Comparison of ENCODE assay signal across 8 cellular contexts in genomic region chr6:2971420-2972218, GRCh38. TPM values are rescaled to one million over a fixed set of nuclear protein-coding genes. Genes with fewer than 3 reads are reported as not detected.
DNase-seq lines count a peak whose midpoint lies in the region; ATAC-seq and TF ChIP-seq lines count a peak whose summit lies in the region.

TSS of gene SERPINB6 (minus strand) at chr6:2971567. CDS start at chr6:2959332, 12,235 bp downstream.

- no peaks in the 10 kb centered on the region for H3K27me3 ChIP-seq in PC-3 (ENCODE audit: low read length)
- H3K27me3 ChIP-seq in esophagus squamous epithelium = no peaks in the 10 kb centered on the region

- H3K27ac ChIP-seq in PC-3 (ENCODE audit: low read length) (peak within 1 kb of the TSS; percentile 80), esophagus squamous epithelium (peak within 1 kb of the TSS; percentile 90 to 99 (median 96))

- CTCF ChIA-PET in PC-3 (lab: Charles Lee) = interaction anchor here (0.6 kb wide), 1 partner anchor 186 kb away, joined by 9 read pairs; the partner anchor contains the start of gene TUBB2A

- H3K9me3 Mint-ChIP-seq in activated T-helper 17 cell treated with anti-CD3 and anti-CD28 coated beads, Interleukin-2, amount 50 U/mL, for 72 hours = no peaks in the 10 kb centered on the region
- H3K9me3 Mint-ChIP-seq in stimulated activated naive CD8-positive, alpha-beta T cell treated with anti-CD3 and anti-CD28 coated beads, Interleukin-15, amount 100 ng/mL, for 72 hours = no peaks in the 10 kb centered on the region

- TF ChIP-seq POLR2A in esophagus squamous epithelium (IDR thresholded peaks at IDR 0.05) = peak in 1 of 4 donors; percentile 23

- peaks cover 32% of the 10 kb centered on the region for H3K4me1 ChIP-seq in PC-3 (ENCODE audit: insufficient read depth, low read length)
- peaks cover 0 to 52% (median 6%) of the 10 kb centered on the region in 3 donors for H3K4me1 ChIP-seq in esophagus squamous epithelium

- peak within 1 kb of the TSS; percentile 91 for H2AFZ ChIP-seq in PC-3 (ENCODE audit: low read length)

- H3K4me3 ChIP-seq in PC-3 (ENCODE audit: low read length) (peak within 1 kb of the TSS; percentile 87), esophagus squamous epithelium (peak within 1 kb of the TSS; percentile 58 to 97 (median 76))

- H3K9me2 ChIP-seq in PC-3 (replicated peaks; ENCODE audit: low read length) = no peaks in the 10 kb centered on the region

- peak; percentile 30 for DNase-seq in NCI-H2029 treated with DMSO at 0.1 percent for 48 hours (lab: John Stamatoyannopoulos, UW)
- no peak for DNase-seq in NCI-H2029 (lab: John Stamatoyannopoulos, UW)
- DNase-seq in PC-3 = peak; percentile 56
- DNase-seq in esophagus squamous epithelium (lab: John Stamatoyannopoulos, UW) = no peak
- DNase-seq in middle frontal gyrus (ENCODE audit: extremely low spot score, low spot score) = peak; percentile 44
- DNase-seq in stimulated activated naive CD8-positive, alpha-beta T cell treated with anti-CD3 and anti-CD28 coated beads, Interleukin-15, amount 100 ng/mL, for 72 hours = peak; percentile 37 to 57

- H3K4me2 ChIP-seq in PC-3 (ENCODE audit: low read length) = peak within 1 kb of the TSS; percentile 83

- H3K9me3 ChIP-seq in PC-3 (ENCODE audit: low read length) (no peaks in the 10 kb centered on the region), esophagus squamous epithelium (no peaks in the 10 kb centered on the region)

- TSS peak; percentile 71 for BruUV-seq in PC-3 (replicated peaks; lab: Mats Ljungman, UMichigan)

- H3F3A ChIP-seq in PC-3 (ENCODE audit: low read length, unreplicated experiment) = no peaks in the 10 kb centered on the region

- H3K36me3 ChIP-seq in PC-3 (ENCODE audit: low read depth, low read length) (no peaks in the 10 kb centered on the region), esophagus squamous epithelium (peaks cover 0 to under 1% (median 0%) of the 10 kb centered on the region in 3 donors)

- H3K9ac ChIP-seq in PC-3 (ENCODE audit: low read length) = peak within 1 kb of the TSS; percentile 92

- POLR2A ChIA-PET in PC-3 (lab: Charles Lee; ENCODE audit: unreplicated experiment) = interaction anchor here (0.5 to 0.6 kb wide), 5 partner anchors 8 to 1201 kb away, joined by 4 to 19 read pairs (median 5); no protein-coding TSS in a partner anchor

- no peak; the same call in 1 of the 2 replicates for TF ChIP-seq CTCF in PC-3 (conservative IDR thresholded peaks at IDR 0.05; ENCODE audit: low read depth, low read length)
- no peak for TF ChIP-seq CTCF in esophagus squamous epithelium (IDR thresholded peaks at IDR 0.05)

- no peaks in the 10 kb centered on the region for H3K4me1 Mint-ChIP-seq in activated T-helper 17 cell treated with anti-CD3 and anti-CD28 coated beads, Interleukin-2, amount 50 U/mL, for 72 hours
- peaks cover 40% of the 10 kb centered on the region for H3K4me1 Mint-ChIP-seq in stimulated activated naive CD8-positive, alpha-beta T cell treated with anti-CD3 and anti-CD28 coated beads, Interleukin-15, amount 100 ng/mL, for 72 hours

- peaks cover 8% of the 10 kb centered on the region for H3K27me3 Mint-ChIP-seq in activated T-helper 17 cell treated with anti-CD3 and anti-CD28 coated beads, Interleukin-2, amount 50 U/mL, for 72 hours
- peaks cover 8% of the 10 kb centered on the region for H3K27me3 Mint-ChIP-seq in stimulated activated naive CD8-positive, alpha-beta T cell treated with anti-CD3 and anti-CD28 coated beads, Interleukin-15, amount 100 ng/mL, for 72 hours

- peak within 1 kb of the TSS; percentile 73 for H3K27ac Mint-ChIP-seq in activated T-helper 17 cell treated with anti-CD3 and anti-CD28 coated beads, Interleukin-2, amount 50 U/mL, for 72 hours
- H3K27ac Mint-ChIP-seq in stimulated activated naive CD8-positive, alpha-beta T cell treated with anti-CD3 and anti-CD28 coated beads, Interleukin-15, amount 100 ng/mL, for 72 hours = peak within 1 kb of the TSS; percentile 96 to 99

- H3K4me3 Mint-ChIP-seq in activated T-helper 17 cell treated with anti-CD3 and anti-CD28 coated beads, Interleukin-2, amount 50 U/mL, for 72 hours = peak within 1 kb of the TSS; percentile 77
- H3K4me3 Mint-ChIP-seq in stimulated activated naive CD8-positive, alpha-beta T cell treated with anti-CD3 and anti-CD28 coated beads, Interleukin-15, amount 100 ng/mL, for 72 hours = peak within 1 kb of the TSS; percentile 89 to 93

- ATAC-seq in PC-3 (peak; percentile 75), GM18858 (IDR thresholded peaks at IDR 0.05; ENCODE audit: unreplicated experiment) (no peak)
- peak; percentile 69 for ATAC-seq in activated T-helper 17 cell treated with anti-CD3 and anti-CD28 coated beads, Interleukin-2, amount 50 U/mL, for 72 hours (replicated peaks)
- ATAC-seq in stimulated activated naive CD8-positive, alpha-beta T cell treated with anti-CD3 and anti-CD28 coated beads, Interleukin-15, amount 100 ng/mL, for 72 hours = peak; percentile 75

- WGBS in esophagus squamous epithelium, 2 donors = 3 to 6% methylated on average over 9 to 11 of the region's 63 CpGs

- H3K79me2 ChIP-seq in PC-3 (ENCODE audit: low read length) = peaks cover 57% of the 10 kb centered on the region

- no peaks in the 10 kb centered on the region for H3K36me3 Mint-ChIP-seq in activated T-helper 17 cell treated with anti-CD3 and anti-CD28 coated beads, Interleukin-2, amount 50 U/mL, for 72 hours (ENCODE audit: low read depth)

- H4K20me1 ChIP-seq in PC-3 (ENCODE audit: low read length) = no peaks in the 10 kb centered on the region

- intact Hi-C loops in PC-3 (cut with micrococcal nuclease) (loop anchor here (1.0 kb wide), 1 partner anchor 18 kb away; no protein-coding TSS in a partner anchor), esophagus squamous epithelium (cut with DNase I) (no loop called here)

RNA-seq across cellular contexts. Expression of gene SERPINB6, which starts in this region (rescaled TPM):
- 119 and 140 TPM in 2 replicates for total RNA-seq in PC-3 (2014; rRNA removed)
- total RNA-seq in activated T-helper 17 cell treated with anti-CD3 and anti-CD28 coated beads, Interleukin-2, amount 50 U/mL, for 72 hours = 10 to 100 TPM; 22.1 to 26.0 TPM
- 10 to 100 TPM; 76.6 to 95.7 (median 84.4) TPM for total RNA-seq in esophagus squamous epithelium

Comparison
In these comparisons a context has a peak if more than half of its experiments do, and no peak if none do; other contexts are left out.
1. DNase-seq: peak in NCI-H2029 treated with DMSO at 0.1 percent for 48 hours (single experiment), PC-3 (single experiment), middle frontal gyrus (single experiment) and stimulated activated naive CD8-positive, alpha-beta T cell treated with anti-CD3 and anti-CD28 coated beads, Interleukin-15, amount 100 ng/mL, for 72 hours (2 of 2); none in NCI-H2029 (single experiment) and esophagus squamous epithelium (single experiment).